22 cellular contexts compared by ENCODE assay signal in the genomic region with DNA sequence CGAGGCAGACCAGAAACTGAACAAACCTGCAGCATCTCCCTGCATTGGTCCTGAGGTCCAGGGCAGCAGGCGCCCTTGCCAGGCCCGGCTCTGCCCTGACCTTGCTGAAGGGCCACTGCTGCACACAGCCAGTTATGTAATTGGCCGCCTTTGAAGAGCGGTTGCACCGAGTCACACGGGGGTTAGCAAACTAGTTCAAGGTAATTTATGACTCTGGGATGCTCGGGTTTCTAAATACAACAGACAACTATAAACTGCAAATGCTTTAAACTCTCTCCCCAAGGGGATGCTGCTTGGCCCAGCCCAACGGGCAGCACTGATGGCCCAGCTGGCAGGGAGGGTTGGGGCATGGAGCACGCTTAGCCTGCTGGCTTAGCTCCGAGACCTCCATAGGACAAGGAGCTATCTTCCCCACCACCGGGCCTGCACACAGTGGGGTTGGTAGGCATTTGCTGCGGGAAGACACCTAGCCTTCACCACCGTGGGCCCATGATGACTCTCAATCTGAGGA.
DNase-seq lines count a peak whose midpoint lies in the region; ATAC-seq, FAIRE-seq and TF ChIP-seq lines count a peak whose summit lies in the region.
"Had no signal": no experiment of that assay in that cellular context is flagged by ENCODE, and none has a peak within 500 bp of the region (broad histone marks: within the 10 kb centered on the region; RNA-seq: fewer than 3 reads in every experiment).

No MANE protein-coding gene starts in this region.

- H3K36me3 Mint-ChIP-seq in osteocyte (ENCODE audit: unreplicated experiment) = no peaks in the 10 kb centered on the region
- H3K36me3 Mint-ChIP-seq: CD14-positive monocyte had no signal

- H3K36me3 ChIP-seq in kidney (ENCODE audit: control insufficient read depth in 1 of 2, insufficient read depth in 2 of 2, low read length in 2 of 2) = no peaks in the 10 kb centered on the region
- no peaks in the 10 kb centered on the region for H3K36me3 ChIP-seq in transverse colon
- H3K36me3 ChIP-seq: MG63 had no signal

- H3K27me3 Mint-ChIP-seq in osteocyte (ENCODE audit: unreplicated experiment) = peaks cover 33% of the 10 kb centered on the region

- FAIRE-seq in kidney (lab: Jason Lieb, UNC) = no peak
- FAIRE-seq: G401.6, GM12892, H1 had no signal

- no peak for ATAC-seq in Right ventricle myocardium superior (ENCODE audit: poor library complexity)
- no peak for ATAC-seq in left cardiac atrium
- ATAC-seq in SK-N-SH treated with all-trans-retinoic acid at 6 μM for 48 hours = no peak
- ATAC-seq in GM21737 (IDR thresholded peaks at IDR 0.05; ENCODE audit: unreplicated experiment) = no peak
- ATAC-seq: Panc1 had no signal

- no peak overlapping the region for H3K9ac ChIP-seq in kidney (ENCODE audit: low read length in 2 of 2)
- H3K9ac ChIP-seq: KMS-11 had no signal

- DNase-seq in Right ventricle myocardium superior (peak; percentile 19), left cardiac atrium (no peak), kidney (peak; percentile 33), osteocyte (ENCODE audit: extremely low spot score, unreplicated experiment) (peak; percentile 81), transverse colon (peak; percentile 0), A172 (ENCODE audit: low spot score) (no peak)
- DNase-seq: DMS79 treated with DMSO at 0.1 percent for 48 hours, MG63, NCI-H1092 treated with DMSO at 0.1 percent for 48 hours, NCI-H1694, NCI-H446, NCI-H748 treated with DMSO at 0.1 percent for 48 hours, SHP77 treated with DMSO at 0.1 percent for 48 hours had no signal

- no peak overlapping the region for H3K27ac ChIP-seq in kidney (ENCODE audit: low read depth in 2 of 2, low read length in 2 of 2)
- no peak overlapping the region for H3K27ac ChIP-seq in transverse colon
- H3K27ac ChIP-seq: KMS-11 had no signal

- TF ChIP-seq POLR2A in transverse colon (IDR thresholded peaks at IDR 0.05) = no peak

- no peak for TF ChIP-seq EP300 in transverse colon (IDR thresholded peaks at IDR 0.05; ENCODE audit: low read depth)

- no peaks in the 10 kb centered on the region for H3K4me1 ChIP-seq in kidney (ENCODE audit: control insufficient read depth in 1 of 2, insufficient read depth in 1 of 2, low read depth in 1 of 2, low read length in 2 of 2)
- no peaks in the 10 kb centered on the region for H3K4me1 ChIP-seq in transverse colon
- H3K4me1 ChIP-seq: Caco-2 had no signal

- H3K4me1 Mint-ChIP-seq in osteocyte (ENCODE audit: unreplicated experiment) = no peaks in the 10 kb centered on the region
- H3K4me1 Mint-ChIP-seq: CD14-positive monocyte had no signal

- H3K4me3 Mint-ChIP-seq in osteocyte (ENCODE audit: unreplicated experiment) = no peak overlapping the region

- WGBS in transverse colon (ENCODE audit: low coverage in 1 of 2), 2 donors = 77% methylated on average over 12 of the region's 14 CpGs; no CpG with 5 or more reads in 1 of the 2 donors

- H3K9me3 ChIP-seq in kidney (ENCODE audit: control insufficient read depth in 1 of 2, low read length in 2 of 2) = no peaks in the 10 kb centered on the region
- no peaks in the 10 kb centered on the region for H3K9me3 ChIP-seq in transverse colon
- H3K9me3 ChIP-seq: Caco-2, MG63 had no signal

- no peak overlapping the region for H3K4me3 ChIP-seq in kidney (ENCODE audit: low read length in 2 of 2)
- H3K4me3 ChIP-seq in transverse colon = no peak overlapping the region
- H3K4me3 ChIP-seq: MG63 had no signal

- no peaks in the 10 kb centered on the region for H3K9me3 Mint-ChIP-seq in osteocyte (ENCODE audit: unreplicated experiment)

- H3K27ac Mint-ChIP-seq in osteocyte (ENCODE audit: unreplicated experiment) = no peak overlapping the region
- H3K27ac Mint-ChIP-seq: CD14-positive monocyte had no signal

- intact Hi-C loops in Right ventricle myocardium superior (cut with DNase I) = no loop called here
- intact Hi-C loops in left cardiac atrium (cut with DNase I) = no loop called here
- intact Hi-C loops in kidney (cut with DNase I) = no loop called here
- intact Hi-C loops in transverse colon (cut with DNase I; ENCODE audit: low total_unique reads) = no loop called here

- peaks cover 4% of the 10 kb centered on the region for H3K27me3 ChIP-seq in transverse colon
- H3K27me3 ChIP-seq: MG63 had no signal

- in situ Hi-C loops in transverse colon (cut with MboI; ENCODE audit: low pct_ligation_motif_present in 1 of 4, low pct_unique_long_range_greater_than_20kb in 1 of 4, low sequenced_read_pairs in 3 of 4) = no loop called here

- TF ChIP-seq CTCF in kidney (IDR thresholded peaks at IDR 0.05; ENCODE audit: borderline replicate concordance, extremely low read depth, insufficient read depth) = no peak
- no peak for TF ChIP-seq CTCF in osteocyte (IDR thresholded peaks at IDR 0.05)
- TF ChIP-seq CTCF in transverse colon (IDR thresholded peaks at IDR 0.05) = no peak

TF ChIP-seq in SK-N-SH treated with all-trans-retinoic acid at 6 μM for 48 hours, 23 proteins besides CTCF, POLR2A, EP300 and RAD21:
- TF ChIP-seq TOX (CRISPR knock-in tag; IDR thresholded peaks at IDR 0.05; ENCODE audit: borderline replicate concordance) (no peak), ZC3H10 (CRISPR knock-in tag; IDR thresholded peaks at IDR 0.05) (no peak)
- TF ChIP-seq, protein P1, sequence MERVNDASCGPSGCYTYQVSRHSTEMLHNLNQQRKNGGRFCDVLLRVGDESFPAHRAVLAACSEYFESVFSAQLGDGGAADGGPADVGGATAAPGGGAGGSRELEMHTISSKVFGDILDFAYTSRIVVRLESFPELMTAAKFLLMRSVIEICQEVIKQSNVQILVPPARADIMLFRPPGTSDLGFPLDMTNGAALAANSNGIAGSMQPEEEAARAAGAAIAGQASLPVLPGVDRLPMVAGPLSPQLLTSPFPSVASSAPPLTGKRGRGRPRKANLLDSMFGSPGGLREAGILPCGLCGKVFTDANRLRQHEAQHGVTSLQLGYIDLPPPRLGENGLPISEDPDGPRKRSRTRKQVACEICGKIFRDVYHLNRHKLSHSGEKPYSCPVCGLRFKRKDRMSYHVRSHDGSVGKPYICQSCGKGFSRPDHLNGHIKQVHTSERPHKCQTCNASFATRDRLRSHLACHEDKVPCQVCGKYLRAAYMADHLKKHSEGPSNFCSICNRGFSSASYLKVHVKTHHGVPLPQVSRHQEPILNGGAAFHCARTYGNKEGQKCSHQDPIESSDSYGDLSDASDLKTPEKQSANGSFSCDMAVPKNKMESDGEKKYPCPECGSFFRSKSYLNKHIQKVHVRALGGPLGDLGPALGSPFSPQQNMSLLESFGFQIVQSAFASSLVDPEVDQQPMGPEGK (CRISPR knock-in tag; IDR thresholded peaks at IDR 0.05; ENCODE audit: borderline replicate concordance) = no peak

Comparison
In these comparisons a context has a peak if more than half of its experiments do, and no peak if none do; other contexts are left out.
1. DNase-seq: peak in Right ventricle myocardium superior (single experiment), kidney (single experiment), osteocyte (single experiment) and transverse colon (single experiment); none in left cardiac atrium (single experiment) and A172 (single experiment).